Comparison of ENCODE assay signal across 27 cellular contexts in genomic region chr13:51015973-51016372, GRCh38.
"Had no signal": no experiment of that assay in that cellular context is flagged by ENCODE, and none has a peak within 500 bp of the region (broad histone marks: within the 10 kb centered on the region; RNA-seq: fewer than 3 reads in every experiment).

No MANE protein-coding gene starts in this region.

- DNase-seq: activated CD4-positive, alpha-beta T cell treated with anti-CD3 and anti-CD28 coated beads, Interleukin-2, amount 50 U/mL, for 48 hours; activated CD8-positive, alpha-beta memory T cell treated with anti-CD3 and anti-CD28 coated beads, Interleukin-2, amount 50 U/mL, for 48 hours; activated naive CD4-positive, alpha-beta T cell; activated T-cell treated with anti-CD3 and anti-CD28 coated beads, Interleukin-2, amount 50 U/mL, for 4 hours; adrenal gland; brain microvascular endothelial cell; dorsolateral prefrontal cortex; effector memory CD8-positive, alpha-beta T cell; esophagus squamous epithelium; head of caudate nucleus; midbrain; natural killer cell; ovary; spleen; stimulated activated CD4-positive, alpha-beta T cell treated with anti-CD3 and anti-CD28 coated beads, Interleukin-4, amount 100 ng/mL, for 1 hour; stimulated activated naive CD4-positive, alpha-beta T cell treated with Interleukin-2 at 50 U/mL for 16 hours; T1000; upper lobe of left lung had no signal

- H3K27ac Mint-ChIP-seq: activated naive CD8-positive, alpha-beta T cell; activated T-helper 2 cell treated with anti-CD3 and anti-CD28 coated beads, Interferon-gamma antibody, Interleukin-2, Interleukin-4, amounts not matched to agents 10 μg/mL and 5 μg/mL and 100 μg/mL, durations not matched to agents 14 hours and 24 hours and 36 hours; effector memory CD8-positive, alpha-beta T cell; natural killer cell; WTC11 had no signal

- H3K27me3 ChIP-seq: adrenal gland, ascending aorta, brain microvascular endothelial cell, dorsolateral prefrontal cortex, esophagus squamous epithelium, gastroesophageal sphincter, neutrophil, ovary, spleen, upper lobe of left lung had no signal

- H3K36me3 ChIP-seq: adrenal gland, ascending aorta, brain microvascular endothelial cell, esophagus squamous epithelium, gastroesophageal sphincter, neutrophil, ovary, prostate gland, thoracic aorta, upper lobe of left lung had no signal

- H3K4me1 Mint-ChIP-seq: central memory CD8-positive, alpha-beta T cell; natural killer cell; WTC11 had no signal

- H3K27ac ChIP-seq: adrenal gland, ascending aorta, brain microvascular endothelial cell, dorsolateral prefrontal cortex, esophagus squamous epithelium, gastroesophageal sphincter, neutrophil, ovary, prostate gland, spleen, thoracic aorta, upper lobe of left lung had no signal

- H3K9me3 Mint-ChIP-seq: activated T-helper 2 cell treated with anti-CD3 and anti-CD28 coated beads, Interferon-gamma antibody, Interleukin-2, Interleukin-4, amounts not matched to agents 10 μg/mL and 5 μg/mL and 100 μg/mL, durations not matched to agents 14 hours and 24 hours and 36 hours; central memory CD8-positive, alpha-beta T cell; effector memory CD8-positive, alpha-beta T cell; natural killer cell had no signal

- H3K9me3 ChIP-seq: neutrophil, ovary, prostate gland had no signal

- H3K4me3 Mint-ChIP-seq: activated naive CD8-positive, alpha-beta T cell; activated T-cell treated with anti-CD3 and anti-CD28 coated beads, Interleukin-2, amount 50 U/mL, for 4 hours; central memory CD8-positive, alpha-beta T cell; effector memory CD8-positive, alpha-beta T cell; natural killer cell; WTC11 had no signal

- H3K4me3 ChIP-seq: adrenal gland, ascending aorta, dorsolateral prefrontal cortex, esophagus squamous epithelium, gastroesophageal sphincter, ovary, prostate gland, spleen, thoracic aorta, upper lobe of left lung had no signal

- H3K4me1 ChIP-seq: adrenal gland, ascending aorta, esophagus squamous epithelium, gastroesophageal sphincter, prostate gland, spleen, upper lobe of left lung had no signal

- H3K36me3 Mint-ChIP-seq: natural killer cell had no signal
